8 cellular contexts compared by ENCODE assay signal in the genomic region with DNA sequence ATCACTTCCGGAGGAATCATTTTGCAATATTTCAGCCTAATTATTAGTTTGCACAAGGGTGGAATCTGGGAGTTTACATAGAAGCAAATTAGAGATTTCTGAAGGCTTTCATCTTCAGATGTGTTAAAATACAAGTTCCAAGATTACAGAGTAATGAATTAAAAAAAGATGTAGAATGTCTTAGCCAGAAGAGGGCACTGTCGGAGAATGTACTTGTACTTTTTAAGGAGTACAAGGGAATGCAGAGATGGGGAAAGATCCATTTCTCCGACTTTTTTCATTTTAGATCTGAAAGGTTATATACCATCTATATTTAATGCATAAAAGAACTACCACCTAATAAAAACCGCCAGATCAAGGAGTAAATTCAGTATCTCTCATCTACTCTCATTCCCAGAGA. TPM values are rescaled to one million over a fixed set of nuclear protein-coding genes. Genes with fewer than 3 reads are reported as not detected.
DNase-seq lines count a peak whose midpoint lies in the region; ATAC-seq and TF ChIP-seq lines count a peak whose summit lies in the region.
"Had no signal": no experiment of that assay in that cellular context is flagged by ENCODE, and none has a peak within 500 bp of the region (broad histone marks: within the 10 kb centered on the region; RNA-seq: fewer than 3 reads in every experiment).

No MANE protein-coding gene starts in this region.

- no peaks in the 10 kb centered on the region for H3K36me3 ChIP-seq in parathyroid adenoma (ENCODE audit: control insufficient read depth, insufficient read depth, low read length)

- DNase-seq in GM04504 (ENCODE audit: low read depth): peak; percentile 19
- DNase-seq in M059J (ENCODE audit: low read depth): peak; percentile 64
- DNase-seq in dermis blood vessel endothelial cell: peak; percentile 72
- DNase-seq in NCI-H2196 treated with DMSO at 0.1 percent for 48 hours (lab: John Stamatoyannopoulos, UW; ENCODE audit: unreplicated experiment): no peak
- no peak for DNase-seq in iPS-NIHi11 (ENCODE audit: low spot score)
- DNase-seq: activated B cell treated with CpG ODN at 0.5 μM for 24 hours had no signal

- H3K27me3 ChIP-seq in parathyroid adenoma (ENCODE audit: control insufficient read depth, insufficient read depth, low read length): no peaks in the 10 kb centered on the region

- H3K79me2 ChIP-seq in parathyroid adenoma: peaks cover 16% of the 10 kb centered on the region

- no peaks in the 10 kb centered on the region for H3K9me3 ChIP-seq in parathyroid adenoma (ENCODE audit: control insufficient read depth, low read length)

- no peak overlapping the region for H3K9ac ChIP-seq in parathyroid adenoma

- H3K4me2 ChIP-seq in parathyroid adenoma (ENCODE audit: low read length): no peak overlapping the region

- peaks cover 4% of the 10 kb centered on the region for H3K4me1 ChIP-seq in parathyroid adenoma

- no peak overlapping the region for H2AFZ ChIP-seq in parathyroid adenoma

- no peak overlapping the region for H3K4me3 ChIP-seq in parathyroid adenoma (ENCODE audit: low read depth, low read length)

- peak; percentile 50 for TF ChIP-seq CTCF in parathyroid adenoma (IDR thresholded peaks at IDR 0.05)

- no peak for ATAC-seq in HG02571 (IDR thresholded peaks at IDR 0.05; ENCODE audit: unreplicated experiment)

- H3K27ac ChIP-seq in parathyroid adenoma: no peak overlapping the region

RNA-seq across cellular contexts. Expression of gene WDR5B, which starts 43.1 kb away (rescaled TPM):
- 4.6 and 5.5 TPM in 2 replicates for total RNA-seq in M059J (2014; rRNA removed; shearing (Covaris generic))
- 4.6 and 4.8 TPM in 2 replicates for total RNA-seq in dermis blood vessel endothelial cell

RNA-seq across cellular contexts. Expression of gene KPNA1, which starts 55.7 kb away (rescaled TPM):
- total RNA-seq in M059J (2014; rRNA removed; shearing (Covaris generic)): 40.8 and 65.1 TPM in 2 replicates
- total RNA-seq in dermis blood vessel endothelial cell: 36.4 and 63.3 TPM in 2 replicates

Comparison
In these comparisons a context has a peak if more than half of its experiments do, and no peak if none do; other contexts are left out.
1. DNase-seq: peak in GM04504 (single experiment), M059J (single experiment) and dermis blood vessel endothelial cell (single experiment); none in NCI-H2196 treated with DMSO at 0.1 percent for 48 hours (single experiment) and iPS-NIHi11 (single experiment).